ENCODE assay signal across 8 cellular contexts in the genomic region with DNA sequence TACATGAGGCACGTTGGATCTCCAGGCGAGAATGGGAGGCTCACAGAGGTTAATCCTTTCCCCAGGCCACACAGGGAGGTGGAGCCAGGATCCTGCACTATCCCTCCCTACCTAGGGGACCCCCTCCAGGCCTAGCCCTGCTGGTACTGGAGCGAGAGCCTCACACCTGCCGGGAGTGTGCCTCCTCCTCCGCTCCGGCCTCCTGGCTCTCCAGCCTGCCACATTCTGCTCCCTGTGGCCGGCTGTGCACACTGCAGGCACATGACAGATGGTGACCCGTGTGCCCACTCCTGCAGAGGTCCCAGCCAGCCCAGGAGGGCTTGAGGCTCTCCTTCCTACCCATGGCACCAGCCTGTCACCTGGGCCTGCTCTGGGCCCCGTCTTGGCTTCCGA.
A peak's percentile ranks its signal among the peaks of the same experiment; 100 is the strongest.
DNase-seq lines count a peak whose midpoint lies in the region; ATAC-seq, FAIRE-seq and TF ChIP-seq lines count a peak whose summit lies in the region.

No MANE protein-coding gene starts in this region.

- POLR2A ChIA-PET in A549 (lab: Yijun Ruan, JAX): no interaction called here
- POLR2A ChIA-PET in RWPE1 (lab: Yijun Ruan, JAX; ENCODE audit: low non-redundant PET): no interaction called here

- TF ChIP-seq RAD21 in A549 (conservative IDR thresholded peaks at IDR 0.05 in 1 of 2, IDR thresholded peaks at IDR 0.05 in 1 of 2): peak; percentile 39 to 50

- H3K9me3 ChIP-seq in A549: no peaks in the 10 kb centered on the region

- DNase-seq in A549 (ENCODE audit: low read depth in 1 of 2, low spot score in 1 of 2) (peak; percentile 39 to 78), RWPE1 (ENCODE audit: low spot score) (no peak), foreskin fibroblast (no peak), glomerular visceral epithelial cell (ENCODE audit: extremely low spot score) (no peak), NCI-H2107 (lab: John Stamatoyannopoulos, UW) (no peak)
- DNase-seq in stimulated activated CD4-positive, alpha-beta T cell treated with anti-CD3 and anti-CD28 coated beads, Interleukin-4, amount 100 ng/mL, for 4 hours: no peak
- DNase-seq in stimulated activated CD4-positive, alpha-beta T cell treated with anti-CD3 and anti-CD28 coated beads, Interleukin-2, amount 100 ng/mL, for 24 hours: no peak

- 60% methylated on average over 7 of the region's 10 CpGs for WGBS in A549 (ENCODE audit: missing lambda C conversion rate)

- no peak overlapping the region for H3K4me3 ChIP-seq in A549
- no peak overlapping the region for H3K4me3 ChIP-seq in GM12875 (ENCODE audit: low read depth, low read length)
- H3K4me3 ChIP-seq in foreskin fibroblast (ENCODE audit: low read depth in 1 of 2, low read length in 2 of 2): no peak overlapping the region

- H3K27ac ChIP-seq in A549 (peak overlapping the region in 1 of 2 experiments; percentile 57; a peak in 2 of 6 replicates), RWPE1 (peak overlapping the region; percentile 97)

- no peak for TF ChIP-seq EP300 in A549 (IDR thresholded peaks at IDR 0.05)

- FAIRE-seq in A549 (lab: Jason Lieb, UNC): no peak

- peaks cover 18% of the 10 kb centered on the region for H3K4me1 ChIP-seq in A549

- CTCF ChIA-PET in A549 (lab: Yijun Ruan, JAX): no interaction called here
- CTCF ChIA-PET in RWPE1 (lab: Yijun Ruan, JAX): no interaction called here

- ATAC-seq in A549: peak; percentile 63 to 85

- no peak for TF ChIP-seq POLR2A in A549 (IDR thresholded peaks at IDR 0.05; ENCODE audit: low read length)

- H3K4me2 ChIP-seq in A549: no peak overlapping the region

- TF ChIP-seq CTCF in A549 (IDR thresholded peaks at IDR 0.05) (peak; percentile 30; the same call in 2 of the 3 replicates), GM12875 (IDR thresholded peaks at IDR 0.05; ENCODE audit: borderline replicate concordance, insufficient read depth, low read depth, low read length) (peak; percentile 52; the same call in 1 of the 2 replicates), RWPE1 (conservative IDR thresholded peaks at IDR 0.05; ENCODE audit: low read depth) (no peak; the same call in 1 of the 2 replicates), foreskin fibroblast (IDR thresholded peaks at IDR 0.05; ENCODE audit: low read depth, low read length) (peak; percentile 32)

TF ChIP-seq in A549, 52 proteins besides CTCF, POLR2A, EP300 and RAD21:
- TF ChIP-seq, protein P1, sequence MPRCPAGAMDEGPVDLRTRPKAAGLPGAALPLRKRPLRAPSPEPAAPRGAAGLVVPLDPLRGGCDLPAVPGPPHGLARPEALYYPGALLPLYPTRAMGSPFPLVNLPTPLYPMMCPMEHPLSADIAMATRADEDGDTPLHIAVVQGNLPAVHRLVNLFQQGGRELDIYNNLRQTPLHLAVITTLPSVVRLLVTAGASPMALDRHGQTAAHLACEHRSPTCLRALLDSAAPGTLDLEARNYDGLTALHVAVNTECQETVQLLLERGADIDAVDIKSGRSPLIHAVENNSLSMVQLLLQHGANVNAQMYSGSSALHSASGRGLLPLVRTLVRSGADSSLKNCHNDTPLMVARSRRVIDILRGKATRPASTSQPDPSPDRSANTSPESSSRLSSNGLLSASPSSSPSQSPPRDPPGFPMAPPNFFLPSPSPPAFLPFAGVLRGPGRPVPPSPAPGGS (IDR thresholded peaks at IDR 0.05): no peak
- TF ChIP-seq, protein P2, sequence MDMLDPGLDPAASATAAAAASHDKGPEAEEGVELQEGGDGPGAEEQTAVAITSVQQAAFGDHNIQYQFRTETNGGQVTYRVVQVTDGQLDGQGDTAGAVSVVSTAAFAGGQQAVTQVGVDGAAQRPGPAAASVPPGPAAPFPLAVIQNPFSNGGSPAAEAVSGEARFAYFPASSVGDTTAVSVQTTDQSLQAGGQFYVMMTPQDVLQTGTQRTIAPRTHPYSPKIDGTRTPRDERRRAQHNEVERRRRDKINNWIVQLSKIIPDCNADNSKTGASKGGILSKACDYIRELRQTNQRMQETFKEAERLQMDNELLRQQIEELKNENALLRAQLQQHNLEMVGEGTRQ (IDR thresholded peaks at IDR 0.05): 0 out of 2 replicates have a peak, but pooled peaks have one; percentile 18
- peak; percentile 87 for TF ChIP-seq ZFP36 (IDR thresholded peaks at IDR 0.05; ENCODE audit: borderline replicate concordance, partially characterized antibody)
TF ChIP-seq in A549: peak in this region for 2.

Comparison
In these comparisons a context has a peak if more than half of its experiments do, and no peak if none do; other contexts are left out.
1. DNase-seq: peak in A549 (2 of 2); none in RWPE1 (single experiment), foreskin fibroblast (0 of 2), stimulated activated CD4-positive, alpha-beta T cell treated with anti-CD3 and anti-CD28 coated beads, Interleukin-4, amount 100 ng/mL, for 4 hours (0 of 2), glomerular visceral epithelial cell (single experiment), NCI-H2107 (single experiment) and stimulated activated CD4-positive, alpha-beta T cell treated with anti-CD3 and anti-CD28 coated beads, Interleukin-2, amount 100 ng/mL, for 24 hours (0 of 2).